In the genomic region with DNA sequence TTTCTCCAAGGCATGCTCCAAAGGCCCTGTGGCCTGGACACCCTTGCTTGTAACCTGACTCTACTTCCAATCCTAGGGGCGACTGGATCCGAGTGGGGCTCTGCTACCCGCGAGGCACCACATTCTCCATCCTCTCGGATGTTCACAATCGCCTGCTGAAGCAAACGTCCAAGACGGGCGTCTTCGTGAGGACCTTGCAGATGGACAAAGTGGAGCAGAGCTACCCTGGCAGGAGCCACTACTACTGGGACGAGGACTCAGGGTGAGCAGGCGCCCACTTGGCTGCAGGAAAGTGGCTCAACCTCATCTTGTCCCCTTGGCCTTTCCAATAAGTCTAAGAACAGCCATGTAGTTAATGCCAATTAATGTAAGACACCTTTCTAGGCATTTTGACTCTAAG, we compare ENCODE assay signal across 9 cellular contexts.
"Had no signal": no experiment of that assay in that cellular context is flagged by ENCODE, and none has a peak within 500 bp of the region (broad histone marks: within the 10 kb centered on the region; RNA-seq: fewer than 3 reads in every experiment).

No MANE protein-coding gene starts in this region.

- H3K4me1 Mint-ChIP-seq: IgD-negative memory B cell had no signal

- H3K4me1 ChIP-seq: HAP-1 had no signal

- H3K27ac Mint-ChIP-seq: HFFc6, IgD-negative memory B cell had no signal

- H3K27ac ChIP-seq: GM23248, HL-60 had no signal

- ATAC-seq: HCT116, HepG2 had no signal

- H3K9me3 ChIP-seq: HAP-1 had no signal

- H3K9ac ChIP-seq: GM23248 had no signal

- H3K4me3 ChIP-seq: GM23248, HAP-1 had no signal

- H3K9me3 Mint-ChIP-seq: HFFc6, IgD-negative memory B cell had no signal

- H3K4me3 Mint-ChIP-seq: HFFc6, IgD-negative memory B cell had no signal

- H3K36me3 ChIP-seq: HAP-1 had no signal

- DNase-seq: GM23248, GOT3, H7, HFFc6 had no signal

- H3K27me3 Mint-ChIP-seq: IgD-negative memory B cell had no signal

- H2AFZ ChIP-seq: GM23248 had no signal
